30 cellular contexts compared by ENCODE assay signal in the genomic region with DNA sequence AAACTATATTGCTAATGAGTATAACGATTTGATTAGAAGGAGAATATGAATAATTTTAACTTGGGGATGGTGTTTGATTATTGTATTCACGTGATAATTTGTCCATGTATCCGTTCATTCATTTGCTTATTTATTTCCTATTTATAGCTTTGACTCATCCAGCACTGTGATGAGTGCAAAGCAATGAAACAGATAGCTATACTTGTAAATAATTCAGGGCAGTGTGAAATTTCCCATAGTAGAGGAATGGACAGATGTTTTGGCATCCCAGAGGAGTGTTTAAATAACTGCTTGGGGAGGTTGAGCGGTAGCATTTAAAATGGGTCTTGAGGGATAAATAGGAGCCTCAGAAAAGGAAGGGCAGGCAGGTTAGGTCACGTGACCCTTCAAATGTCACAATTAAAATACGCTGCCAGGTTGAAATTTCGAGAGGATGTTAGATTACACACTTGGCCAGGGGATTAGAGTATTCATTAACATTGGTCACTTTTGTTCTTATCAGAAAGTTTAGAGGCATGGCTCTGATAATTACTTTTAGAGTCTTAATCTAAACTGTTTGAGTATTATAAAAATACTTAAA. TPM values are rescaled to one million over a fixed set of nuclear protein-coding genes. Genes with fewer than 3 reads are reported as not detected.
"Had no signal": no experiment of that assay in that cellular context is flagged by ENCODE, and none has a peak within 500 bp of the region (broad histone marks: within the 10 kb centered on the region; RNA-seq: fewer than 3 reads in every experiment).

No MANE protein-coding gene starts in this region.

- H3K4me2 ChIP-seq: smooth muscle cell had no signal

- DNase-seq: cerebellar nuclear complex; cortex of kidney; effector memory CD8-positive, alpha-beta T cell; erythroblast; esophagus squamous epithelium; head of caudate nucleus; naive B cell; nucleus accumbens; right cardiac atrium; stimulated activated CD4-positive, alpha-beta T cell treated with anti-CD3 and anti-CD28 coated beads, Interleukin-12 subunit alpha, Interleukin-12 subunit beta, amount 100 ng/mL, for 4 hours; stimulated activated CD4-positive, alpha-beta T cell treated with anti-CD3 and anti-CD28 coated beads, Interleukin-1b, Interleukin-23, amount 100 ng/mL, for 48 hours; stimulated activated CD4-positive, alpha-beta T cell treated with anti-CD3 and anti-CD28 coated beads, Interleukin-4, amount 100 ng/mL, for 1 hour; stimulated activated naive CD8-positive, alpha-beta T cell treated with anti-CD3 and anti-CD28 coated beads, Interleukin-15, Interleukin-2, amounts not matched to agents 100 U/mL and 50 U/mL, for 24 hours; substantia nigra; testis; tibial artery had no signal

- H3K36me3 Mint-ChIP-seq: memory B cell; naive B cell; stimulated activated effector memory CD8-positive, alpha-beta T cell treated with anti-CD3 and anti-CD28 coated beads, Interleukin-12 subunit alpha, Interleukin-12 subunit beta, amount 100 ng/mL, for 72 hours had no signal

- H3K27me3 Mint-ChIP-seq: type B pancreatic cell had no signal

- H3K4me3 ChIP-seq: esophagus squamous epithelium, lung, prostate gland, smooth muscle cell, testis, tibial artery had no signal

- H3K36me3 ChIP-seq: esophagus squamous epithelium, prostate gland, tibial artery had no signal

- H3K27ac Mint-ChIP-seq: effector memory CD8-positive, alpha-beta T cell; memory B cell; naive B cell; nephron; stimulated activated effector memory CD8-positive, alpha-beta T cell treated with anti-CD3 and anti-CD28 coated beads, Interleukin-12 subunit alpha, Interleukin-12 subunit beta, amount 100 ng/mL, for 72 hours; type B pancreatic cell had no signal

- H3K4me3 Mint-ChIP-seq: effector memory CD8-positive, alpha-beta T cell; memory B cell; naive B cell; nephron; stimulated activated effector memory CD8-positive, alpha-beta T cell treated with anti-CD3 and anti-CD28 coated beads, Interleukin-12 subunit alpha, Interleukin-12 subunit beta, amount 100 ng/mL, for 72 hours; type B pancreatic cell had no signal

- ATAC-seq: effector memory CD8-positive, alpha-beta T cell; stimulated activated effector memory CD8-positive, alpha-beta T cell treated with anti-CD3 and anti-CD28 coated beads, Interleukin-12 subunit alpha, Interleukin-12 subunit beta, amount 100 ng/mL, for 72 hours; stimulated activated naive CD8-positive, alpha-beta T cell treated with anti-CD3 and anti-CD28 coated beads, Interleukin-15, Interleukin-2, amounts not matched to agents 100 U/mL and 50 U/mL, for 24 hours had no signal

- H3K27me3 ChIP-seq: testis, tibial artery had no signal

- FAIRE-seq: endometrium, frontal cortex, keratinocyte had no signal

- H3K27ac ChIP-seq: esophagus squamous epithelium, prostate gland, testis, tibial artery had no signal

- H3K4me1 ChIP-seq: prostate gland, testis, tibial artery had no signal

- H3K9me3 ChIP-seq: esophagus squamous epithelium, prostate gland, testis, tibial artery had no signal

- H3K4me1 Mint-ChIP-seq: naive B cell; stimulated activated effector memory CD8-positive, alpha-beta T cell treated with anti-CD3 and anti-CD28 coated beads, Interleukin-12 subunit alpha, Interleukin-12 subunit beta, amount 100 ng/mL, for 72 hours had no signal

- H3K9me3 Mint-ChIP-seq: effector memory CD8-positive, alpha-beta T cell; memory B cell; nephron; stimulated activated effector memory CD8-positive, alpha-beta T cell treated with anti-CD3 and anti-CD28 coated beads, Interleukin-12 subunit alpha, Interleukin-12 subunit beta, amount 100 ng/mL, for 72 hours; type B pancreatic cell had no signal

RNA-seq across cellular contexts. Expression of a gene that starts 14.7 kb away (rescaled TPM):
- total RNA-seq: dermis microvascular lymphatic vessel endothelial cell, glomerular endothelial cell, osteocyte, smooth muscle cell had no signal
- polyA plus RNA-seq: keratinocyte, liver had no signal
